22 cellular contexts compared by ENCODE assay signal in the genomic region with DNA sequence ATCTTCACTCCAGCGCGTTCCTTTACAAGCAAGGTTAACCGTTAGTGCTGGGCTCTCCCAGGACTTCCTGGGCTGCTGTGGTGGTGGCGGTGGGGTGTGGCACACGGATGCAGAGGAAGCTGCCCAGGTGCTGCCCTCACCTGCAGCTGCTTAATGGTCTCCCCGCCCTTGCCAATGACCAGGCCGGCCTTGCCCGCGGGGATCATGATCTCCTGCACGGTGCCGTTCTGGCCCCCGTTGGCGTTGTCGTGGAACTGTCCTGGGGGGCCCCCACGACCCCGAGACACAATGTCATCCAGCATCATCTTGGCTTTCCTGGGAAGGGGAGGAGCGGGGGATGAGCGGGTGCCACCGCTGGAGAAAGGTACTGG. TPM values are rescaled to one million over a fixed set of nuclear protein-coding genes. Genes with fewer than 3 reads are reported as not detected.
DNase-seq lines count a peak whose midpoint lies in the region; ATAC-seq, FAIRE-seq and TF ChIP-seq lines count a peak whose summit lies in the region.
"Had no signal": no experiment of that assay in that cellular context is flagged by ENCODE, and none has a peak within 500 bp of the region (broad histone marks: within the 10 kb centered on the region; RNA-seq: fewer than 3 reads in every experiment).

No MANE protein-coding gene starts in this region.

- no peak overlapping the region for H3K4me3 Mint-ChIP-seq in activated naive CD8-positive, alpha-beta T cell treated with anti-CD3 and anti-CD28 coated beads, Interleukin-2, amount 10 ng/mL, durations not matched to agents 7 days and 5 days
- no peak overlapping the region for H3K4me3 Mint-ChIP-seq in activated naive CD8-positive, alpha-beta T cell treated with anti-CD3 and anti-CD28 coated beads for 36 hours
- no peak overlapping the region for H3K4me3 Mint-ChIP-seq in progenitor cell of endocrine pancreas (ENCODE audit: low read depth)
- H3K4me3 Mint-ChIP-seq in WTC11, result no peak overlapping the region
- H3K4me3 Mint-ChIP-seq: CD8-positive, alpha-beta T cell had no signal

- no peak overlapping the region for H3K27ac ChIP-seq in GM12878 (ENCODE audit: control insufficient read depth, insufficient read depth)
- H3K27ac ChIP-seq: Peyer's patch had no signal

- H3K27me3 Mint-ChIP-seq in activated naive CD8-positive, alpha-beta T cell treated with anti-CD3 and anti-CD28 coated beads, Interleukin-2, amount 10 ng/mL, durations not matched to agents 7 days and 5 days, result no peaks in the 10 kb centered on the region
- no peaks in the 10 kb centered on the region for H3K27me3 Mint-ChIP-seq in activated naive CD8-positive, alpha-beta T cell treated with anti-CD3 and anti-CD28 coated beads for 36 hours
- H3K27me3 Mint-ChIP-seq in progenitor cell of endocrine pancreas, result no peaks in the 10 kb centered on the region
- H3K27me3 Mint-ChIP-seq in WTC11 (ENCODE audit: low read depth), result no peaks in the 10 kb centered on the region
- H3K27me3 Mint-ChIP-seq: IgD-negative memory B cell had no signal

- H3K4me1 Mint-ChIP-seq in activated naive CD8-positive, alpha-beta T cell treated with anti-CD3 and anti-CD28 coated beads, Interleukin-2, amount 10 ng/mL, durations not matched to agents 7 days and 5 days, result peaks cover 16% of the 10 kb centered on the region
- peaks cover 18% of the 10 kb centered on the region for H3K4me1 Mint-ChIP-seq in activated naive CD8-positive, alpha-beta T cell treated with anti-CD3 and anti-CD28 coated beads for 36 hours
- H3K4me1 Mint-ChIP-seq in progenitor cell of endocrine pancreas (ENCODE audit: low read depth), result peaks cover 16% of the 10 kb centered on the region
- H3K4me1 Mint-ChIP-seq in WTC11, result peaks cover 21% of the 10 kb centered on the region

- peak overlapping the region; percentile 32 for H3K27ac Mint-ChIP-seq in activated naive CD8-positive, alpha-beta T cell treated with anti-CD3 and anti-CD28 coated beads, Interleukin-2, amount 10 ng/mL, durations not matched to agents 7 days and 5 days
- H3K27ac Mint-ChIP-seq in activated naive CD8-positive, alpha-beta T cell treated with anti-CD3 and anti-CD28 coated beads for 36 hours, result no peak overlapping the region
- H3K27ac Mint-ChIP-seq in progenitor cell of endocrine pancreas (peak overlapping the region; percentile 68), WTC11 (no peak overlapping the region)
- H3K27ac Mint-ChIP-seq: CD8-positive, alpha-beta T cell; IgD-negative memory B cell had no signal

- no peak overlapping the region for H3K4me3 ChIP-seq in GM12878
- H3K4me3 ChIP-seq: Peyer's patch had no signal

- no peaks in the 10 kb centered on the region for H3K9me3 ChIP-seq in GM12878 (replicated peaks; ENCODE audit: control insufficient read depth, insufficient read depth, low read length)
- H3K9me3 ChIP-seq: Peyer's patch had no signal

- H3K27me3 ChIP-seq in GM12878 (replicated peaks in 1 of 2; ENCODE audit: control insufficient read depth in 2 of 2, insufficient read depth in 2 of 2, low read length in 1 of 2), result no peaks in the 10 kb centered on the region
- H3K27me3 ChIP-seq: Peyer's patch had no signal

- peaks cover 27 to 63% of the 10 kb centered on the region in 2 experiments for H3K36me3 ChIP-seq in GM12878 (ENCODE audit: control insufficient read depth in 2 of 2, insufficient read depth in 2 of 2, low read length in 1 of 2)

- no peak overlapping the region for H3K4me2 ChIP-seq in GM12878 (ENCODE audit: control insufficient read depth, insufficient read depth)

- H3K36me3 Mint-ChIP-seq in activated naive CD8-positive, alpha-beta T cell treated with anti-CD3 and anti-CD28 coated beads, Interleukin-2, amount 10 ng/mL, durations not matched to agents 7 days and 5 days, result peaks cover 16% of the 10 kb centered on the region
- peaks cover 32% of the 10 kb centered on the region for H3K36me3 Mint-ChIP-seq in activated naive CD8-positive, alpha-beta T cell treated with anti-CD3 and anti-CD28 coated beads for 36 hours
- H3K36me3 Mint-ChIP-seq in progenitor cell of endocrine pancreas (ENCODE audit: insufficient read depth) (peaks cover 16% of the 10 kb centered on the region), WTC11 (peaks cover 72% of the 10 kb centered on the region)
- H3K36me3 Mint-ChIP-seq: IgD-negative memory B cell had no signal

- in situ Hi-C loops in GM12878 (cut with MboI), result no loop called here

- no peak for FAIRE-seq in GM12878 (lab: Jason Lieb, UNC)
- FAIRE-seq: GM12892 had no signal

- CTCF ChIA-PET in GM12878 (lab: Yijun Ruan, JAX), result interaction anchor here (0.7 kb wide), 1 partner anchor 485 kb away, joined by 3 read pairs; no protein-coding TSS in a partner anchor
- CTCF ChIA-PET in WTC11 (lab: Charles Lee), result interaction anchor here (0.5 kb wide), 1 partner anchor 445 kb away, joined by 3 read pairs; no protein-coding TSS in a partner anchor

- TF ChIP-seq POLR2A in GM12878 (IDR thresholded peaks at IDR 0.05; ENCODE audit: low read depth, low read length), result 0 out of 2 replicates have a peak, but pooled peaks have one; percentile 19

- H3K9me3 Mint-ChIP-seq in activated naive CD8-positive, alpha-beta T cell treated with anti-CD3 and anti-CD28 coated beads, Interleukin-2, amount 10 ng/mL, durations not matched to agents 7 days and 5 days, result no peaks in the 10 kb centered on the region
- no peaks in the 10 kb centered on the region for H3K9me3 Mint-ChIP-seq in activated naive CD8-positive, alpha-beta T cell treated with anti-CD3 and anti-CD28 coated beads for 36 hours
- H3K9me3 Mint-ChIP-seq in progenitor cell of endocrine pancreas (ENCODE audit: low read depth), result no peaks in the 10 kb centered on the region
- no peaks in the 10 kb centered on the region for H3K9me3 Mint-ChIP-seq in WTC11
- H3K9me3 Mint-ChIP-seq: CD8-positive, alpha-beta T cell; IgD-negative memory B cell had no signal

- H4K20me1 ChIP-seq in GM12878 (ENCODE audit: control insufficient read depth, insufficient read depth), result peaks cover 24% of the 10 kb centered on the region

- peaks cover 39% of the 10 kb centered on the region for H3K79me2 ChIP-seq in GM12878 (ENCODE audit: control insufficient read depth, insufficient read depth, low read length)

- RAD21 ChIA-PET in GM12878 (lab: Charles Lee; ENCODE audit: unreplicated experiment), result no interaction called here

- BruUV-seq in GM12878 (replicated peaks; lab: Mats Ljungman, UMichigan), result no TSS peak

- H3K9ac ChIP-seq in GM12878 (ENCODE audit: control insufficient read depth, insufficient read depth, low read length), result no peak overlapping the region

- H2AFZ ChIP-seq in GM12878 (ENCODE audit: control insufficient read depth, low read depth, low read length), result no peak overlapping the region

- no peak for TF ChIP-seq RAD21 in GM12878 (IDR thresholded peaks at IDR 0.05; ENCODE audit: insufficient read depth, low read depth, low read length)

- 96% methylated on average over 18 of the region's 19 CpGs for WGBS in GM12878 (ENCODE audit: insufficient coverage, insufficient replicate concordance, low lambda C conversion rate, missing lambda C conversion rate)

- ATAC-seq in activated naive CD8-positive, alpha-beta T cell treated with anti-CD3 and anti-CD28 coated beads, Interleukin-2, amount 10 ng/mL, durations not matched to agents 7 days and 5 days (ENCODE audit: low read depth), result no peak
- ATAC-seq in GM12878 (no peak), WTC11 (no peak)
- ATAC-seq: CD8-positive, alpha-beta T cell had no signal

- intact Hi-C loops in GM12878 (cut with micrococcal nuclease; ENCODE audit: unreplicated experiment), result no loop called here

- TF ChIP-seq EP300 in GM12878 (IDR thresholded peaks at IDR 0.05; ENCODE audit: borderline replicate concordance in 1 of 2, control insufficient read depth in 1 of 2, low read depth in 2 of 2, low read length in 2 of 2), result no peak

- no peaks in the 10 kb centered on the region for H3K4me1 ChIP-seq in GM12878 (ENCODE audit: control insufficient read depth, insufficient read depth, low read length)

- DNase-seq in activated naive CD8-positive, alpha-beta T cell treated with anti-CD3 and anti-CD28 coated beads, Interleukin-2, amount 10 ng/mL, durations not matched to agents 7 days and 5 days, result no peak
- no peak for DNase-seq in activated naive CD8-positive, alpha-beta T cell treated with anti-CD3 and anti-CD28 coated beads for 36 hours
- no peak for DNase-seq in GM12878 (ENCODE audit: low read depth, low spot score)
- DNase-seq in progenitor cell of endocrine pancreas (ENCODE audit: low spot score, unreplicated experiment), result no peak
- no peak for DNase-seq in NCI-H524 (lab: John Stamatoyannopoulos, UW)
- no peak for DNase-seq in WTC11 (ENCODE audit: low spot score)
- DNase-seq: AML-193; CD8-positive, alpha-beta T cell; DND-41; GOT3; HCEC 1CT; Kasumi-1; NCI-H1694; NCI-H2081; NCI-H2171 treated with DMSO at 0.1 percent for 48 hours; NCI-H526; Peyer's patch had no signal

- SMC1A ChIA-PET in GM12878 (lab: Charles Lee; ENCODE audit: uncharacterized antibody, unreplicated experiment), result no interaction called here

- TF ChIP-seq CTCF in GM12878 (IDR thresholded peaks at IDR 0.05 in 2 of 3, conservative IDR thresholded peaks at IDR 0.05 in 1 of 3; ENCODE audit: control insufficient read depth in 2 of 3, extremely low read depth in 1 of 3, insufficient read depth in 1 of 3, low read depth in 3 of 3, low read length in 3 of 3), result no peak
- no peak for TF ChIP-seq CTCF in progenitor cell of endocrine pancreas (IDR thresholded peaks at IDR 0.05; ENCODE audit: unreplicated experiment)
- TF ChIP-seq CTCF in WTC11 (IDR thresholded peaks at IDR 0.05), result no peak

- POLR2A ChIA-PET in activated naive CD8-positive, alpha-beta T cell treated with anti-CD3 and anti-CD28 coated beads, Interleukin-2, amount 10 ng/mL, durations not matched to agents 7 days and 5 days (lab: Charles Lee), result no interaction called here
- POLR2A ChIA-PET in GM12878 (lab: Charles Lee) (no interaction called here), WTC11 (lab: Charles Lee) (interaction anchor here (0.6 kb wide), 1 partner anchor 9 kb away, joined by 3 read pairs; no protein-coding TSS in a partner anchor)

RNA-seq across cellular contexts. Expression of gene KHSRP, which starts 6.1 kb away (rescaled TPM):
- 100 to 1,000 TPM; 266 to 268 TPM for total RNA-seq in activated naive CD8-positive, alpha-beta T cell treated with anti-CD3 and anti-CD28 coated beads, Interleukin-2, amount 10 ng/mL, durations not matched to agents 7 days and 5 days
- total RNA-seq in activated naive CD8-positive, alpha-beta T cell treated with anti-CD3 and anti-CD28 coated beads for 36 hours, result 100 to 1,000 TPM; 483 to 489 TPM
- 69.0 and 80.4 TPM in 2 replicates for total RNA-seq in GM12878 (2013; cell fraction: nucleolus; rRNA removed)
- 111 and 121 TPM in 2 replicates for total RNA-seq in GM12878 (2014; rRNA removed)
- total RNA-seq in GM12878 (2014; rRNA removed; fragmentation: Illumina TruSeq; extraction: Trizol), result 71.8 and 79.8 TPM in 2 replicates
- total RNA-seq in GM12878 (2021), result 411 and 440 TPM in 2 replicates
- 115 TPM for polyA plus RNA-seq in GM12878 (2011; ENCODE audit: low read depth)
- 71.1 and 84.3 TPM in 2 replicates for polyA plus RNA-seq in GM12878 (2011; rRNA removed)
- polyA plus RNA-seq in GM12878 (2011; cell fraction: cytosol; rRNA removed), result 79.1 and 116 TPM in 2 replicates
- 175 and 222 TPM in 2 replicates for polyA plus RNA-seq in GM12878 (2011; cell fraction: nucleus; rRNA removed)
- 189 and 262 TPM in 2 replicates for polyA plus RNA-seq in GM12878 (2012)
- 118 and 142 TPM in 2 replicates for polyA plus RNA-seq in GM12878 (2014; fragmentation: Illumina TruSeq; extraction: Trizol)
- polyA plus RNA-seq in GM12878 (2014; fragmentation: Nextera tagmentation; extraction: Ambion mirVana), result 1 to 10 TPM; 4.8 to 6.4 TPM
- 229 and 318 TPM in 2 replicates for polyA plus RNA-seq in GM12878 (2014; rRNA removed)
- polyA plus RNA-seq in GM12878 (2016; fragmentation: Nextera tagmentation; extraction: Ambion mirVana), result 10 to 100 TPM; 38.5 to 40.1 TPM
- 101 and 116 TPM in 2 replicates for polyA minus RNA-seq in GM12878 (2011; rRNA and poly(A)+ RNA removed)
- polyA minus RNA-seq in GM12878 (2011; cell fraction: cytosol; rRNA and poly(A)+ RNA removed), result 104 and 123 TPM in 2 replicates
- 61.7 and 95.5 TPM in 2 replicates for polyA minus RNA-seq in GM12878 (2011; cell fraction: nucleus; rRNA and poly(A)+ RNA removed)
- total RNA-seq in progenitor cell of endocrine pancreas, result 419 and 436 TPM in 2 replicates
- total RNA-seq in WTC11 (2021), result 528 to 572 TPM (median 549 TPM) in 3 replicates

RNA-seq across cellular contexts. Expression of gene SLC25A41, which starts 15.0 kb away (rescaled TPM):
- total RNA-seq in activated naive CD8-positive, alpha-beta T cell treated with anti-CD3 and anti-CD28 coated beads, Interleukin-2, amount 10 ng/mL, durations not matched to agents 7 days and 5 days, result 1 to 10 TPM in 1 of 2 experiments, under 1 TPM in 1; 0.91 to 1.0 TPM
- total RNA-seq in activated naive CD8-positive, alpha-beta T cell treated with anti-CD3 and anti-CD28 coated beads for 36 hours, result under 1 TPM; 0.52 to 0.60 TPM
- total RNA-seq in GM12878 (2013; cell fraction: nucleolus; rRNA removed), result 0.37 and 0.75 TPM in 2 replicates
- total RNA-seq in GM12878 (2014; rRNA removed) (0.23 and 0.27 TPM in 2 replicates), GM12878 (2014; rRNA removed; fragmentation: Illumina TruSeq; extraction: Trizol) (0.49 and 0.55 TPM in 2 replicates), GM12878 (2021) (1.0 and 1.2 TPM in 2 replicates), progenitor cell of endocrine pancreas (1.4 and 1.5 TPM in 2 replicates), WTC11 (2021) (0.18 to 0.35 TPM (median 0.21 TPM) in 3 replicates)
- polyA plus RNA-seq in GM12878 (2011; ENCODE audit: low read depth), result 0.58 TPM
- polyA plus RNA-seq in GM12878 (2011; rRNA removed) (0.45 and 0.99 TPM in 2 replicates), GM12878 (2014; fragmentation: Illumina TruSeq; extraction: Trizol) (0.24 TPM in 1 of 2 replicates, not detected in the other), GM12878 (2014; fragmentation: Nextera tagmentation; extraction: Ambion mirVana) (not detected), GM12878 (2014; rRNA removed) (0.73 and 1.4 TPM in 2 replicates), GM12878 (2016; fragmentation: Nextera tagmentation; extraction: Ambion mirVana) (under 1 TPM; 0.30 to 0.37 TPM)
- 1.3 and 2.2 TPM in 2 replicates for polyA plus RNA-seq in GM12878 (2011; cell fraction: cytosol; rRNA removed)
- 3.5 and 3.9 TPM in 2 replicates for polyA plus RNA-seq in GM12878 (2011; cell fraction: nucleus; rRNA removed)
- polyA plus RNA-seq in GM12878 (2012), result 1.3 and 1.4 TPM in 2 replicates
- polyA minus RNA-seq in GM12878 (2011; rRNA and poly(A)+ RNA removed), result 0.51 and 0.62 TPM in 2 replicates
- polyA minus RNA-seq in GM12878 (2011; cell fraction: cytosol; rRNA and poly(A)+ RNA removed), result not detected in 2 replicates
- polyA minus RNA-seq in GM12878 (2011; cell fraction: nucleus; rRNA and poly(A)+ RNA removed), result 0.38 TPM in 1 of 2 replicates, not detected in the other
- total RNA-seq: CD8-positive, alpha-beta T cell; MCF 10A; OCI-LY7 had no signal
- polyA plus RNA-seq: AG04450, IgD-negative memory B cell had no signal

RNA-seq across cellular contexts. Expression of gene GTF2F1, which starts 25.6 kb away (rescaled TPM):
- 10 to 100 TPM; 67.3 to 72.8 TPM for total RNA-seq in activated naive CD8-positive, alpha-beta T cell treated with anti-CD3 and anti-CD28 coated beads, Interleukin-2, amount 10 ng/mL, durations not matched to agents 7 days and 5 days
- 10 to 100 TPM; 72.2 to 72.7 TPM for total RNA-seq in activated naive CD8-positive, alpha-beta T cell treated with anti-CD3 and anti-CD28 coated beads for 36 hours
- total RNA-seq in GM12878 (2013; cell fraction: nucleolus; rRNA removed), result 14.1 and 18.4 TPM in 2 replicates
- total RNA-seq in GM12878 (2014; rRNA removed) (42.7 and 45.0 TPM in 2 replicates), GM12878 (2014; rRNA removed; fragmentation: Illumina TruSeq; extraction: Trizol) (55.4 and 57.3 TPM in 2 replicates), GM12878 (2021) (57.8 and 61.7 TPM in 2 replicates), progenitor cell of endocrine pancreas (75.1 and 77.8 TPM in 2 replicates), WTC11 (2021) (61.5 to 62.9 TPM (median 62.4 TPM) in 3 replicates)
- 32.2 TPM for polyA plus RNA-seq in GM12878 (2011; ENCODE audit: low read depth)
- polyA plus RNA-seq in GM12878 (2011; rRNA removed) (39.6 and 50.4 TPM in 2 replicates), GM12878 (2014; fragmentation: Illumina TruSeq; extraction: Trizol) (29.6 and 53.1 TPM in 2 replicates), GM12878 (2014; fragmentation: Nextera tagmentation; extraction: Ambion mirVana) (1 to 10 TPM; 4.5 to 8.7 TPM), GM12878 (2014; rRNA removed) (55.1 and 61.3 TPM in 2 replicates), GM12878 (2016; fragmentation: Nextera tagmentation; extraction: Ambion mirVana) (10 to 100 TPM; 39.2 to 46.7 TPM)
- polyA plus RNA-seq in GM12878 (2011; cell fraction: cytosol; rRNA removed), result 65.1 and 90.7 TPM in 2 replicates
- 34.5 and 62.4 TPM in 2 replicates for polyA plus RNA-seq in GM12878 (2011; cell fraction: nucleus; rRNA removed)
- 59.6 and 77.8 TPM in 2 replicates for polyA plus RNA-seq in GM12878 (2012)
- 44.7 and 60.2 TPM in 2 replicates for polyA minus RNA-seq in GM12878 (2011; rRNA and poly(A)+ RNA removed)
- 25.7 and 26.8 TPM in 2 replicates for polyA minus RNA-seq in GM12878 (2011; cell fraction: cytosol; rRNA and poly(A)+ RNA removed)
- polyA minus RNA-seq in GM12878 (2011; cell fraction: nucleus; rRNA and poly(A)+ RNA removed), result 8.1 and 13.3 TPM in 2 replicates

RNA-seq across cellular contexts. Expression of gene SLC25A23, which starts 41.0 kb away (rescaled TPM):
- total RNA-seq in activated naive CD8-positive, alpha-beta T cell treated with anti-CD3 and anti-CD28 coated beads, Interleukin-2, amount 10 ng/mL, durations not matched to agents 7 days and 5 days, result 10 to 100 TPM; 35.5 to 38.3 TPM
- total RNA-seq in activated naive CD8-positive, alpha-beta T cell treated with anti-CD3 and anti-CD28 coated beads for 36 hours, result 10 to 100 TPM; 14.8 to 18.4 TPM
- 27.8 and 31.7 TPM in 2 replicates for total RNA-seq in GM12878 (2013; cell fraction: nucleolus; rRNA removed)
- total RNA-seq in GM12878 (2014; rRNA removed), result 51.9 and 66.4 TPM in 2 replicates
- total RNA-seq in GM12878 (2014; rRNA removed; fragmentation: Illumina TruSeq; extraction: Trizol), result 35.4 and 36.2 TPM in 2 replicates
- total RNA-seq in GM12878 (2021), result 85.8 and 97.2 TPM in 2 replicates
- 27.3 TPM for polyA plus RNA-seq in GM12878 (2011; ENCODE audit: low read depth)
- polyA plus RNA-seq in GM12878 (2011; rRNA removed), result 16.6 and 25.6 TPM in 2 replicates
- 43.6 and 47.6 TPM in 2 replicates for polyA plus RNA-seq in GM12878 (2011; cell fraction: cytosol; rRNA removed)
- polyA plus RNA-seq in GM12878 (2011; cell fraction: nucleus; rRNA removed), result 42.9 and 54.9 TPM in 2 replicates
- polyA plus RNA-seq in GM12878 (2012), result 47.9 and 65.2 TPM in 2 replicates
- polyA plus RNA-seq in GM12878 (2014; fragmentation: Illumina TruSeq; extraction: Trizol), result 60.7 and 70.2 TPM in 2 replicates
- polyA plus RNA-seq in GM12878 (2014; fragmentation: Nextera tagmentation; extraction: Ambion mirVana), result 10 to 100 TPM; 10.2 to 13.6 TPM
- polyA plus RNA-seq in GM12878 (2014; rRNA removed), result 79.5 and 83.1 TPM in 2 replicates
- 10 to 100 TPM; 42.7 to 57.4 TPM for polyA plus RNA-seq in GM12878 (2016; fragmentation: Nextera tagmentation; extraction: Ambion mirVana)
- polyA minus RNA-seq in GM12878 (2011; rRNA and poly(A)+ RNA removed), result 25.0 and 39.9 TPM in 2 replicates
- 29.4 and 41.7 TPM in 2 replicates for polyA minus RNA-seq in GM12878 (2011; cell fraction: cytosol; rRNA and poly(A)+ RNA removed)
- polyA minus RNA-seq in GM12878 (2011; cell fraction: nucleus; rRNA and poly(A)+ RNA removed), result 14.1 and 15.5 TPM in 2 replicates
- 75.2 and 76.2 TPM in 2 replicates for total RNA-seq in progenitor cell of endocrine pancreas
- 63.6 to 69.1 TPM (median 63.7 TPM) in 3 replicates for total RNA-seq in WTC11 (2021)

RNA-seq across cellular contexts. Expression of gene PSPN, which starts 42.8 kb away (rescaled TPM):
- total RNA-seq in activated naive CD8-positive, alpha-beta T cell treated with anti-CD3 and anti-CD28 coated beads, Interleukin-2, amount 10 ng/mL, durations not matched to agents 7 days and 5 days, result 1 to 10 TPM; 2.4 to 2.7 TPM
- 1 to 10 TPM in 1 of 2 experiments, under 1 TPM in 1; 0.92 to 1.2 TPM for total RNA-seq in activated naive CD8-positive, alpha-beta T cell treated with anti-CD3 and anti-CD28 coated beads for 36 hours
- total RNA-seq in GM12878 (2013; cell fraction: nucleolus; rRNA removed), result 3.3 and 4.4 TPM in 2 replicates
- total RNA-seq in GM12878 (2014; rRNA removed) (0.79 and 1.0 TPM in 2 replicates), GM12878 (2014; rRNA removed; fragmentation: Illumina TruSeq; extraction: Trizol) (0.67 and 0.83 TPM in 2 replicates), GM12878 (2021) (1.1 and 1.2 TPM in 2 replicates), progenitor cell of endocrine pancreas (4.3 TPM in 2 replicates), WTC11 (2021) (1.9 to 3.5 TPM (median 2.9 TPM) in 3 replicates)
- polyA plus RNA-seq in GM12878 (2011; ENCODE audit: low read depth), result 0.71 TPM
- polyA plus RNA-seq in GM12878 (2011; rRNA removed) (0.50 and 0.84 TPM in 2 replicates), GM12878 (2014; fragmentation: Illumina TruSeq; extraction: Trizol) (0.41 and 0.65 TPM in 2 replicates), GM12878 (2014; fragmentation: Nextera tagmentation; extraction: Ambion mirVana) (under 1 TPM; 0.27 to 0.47 TPM), GM12878 (2014; rRNA removed) (0.58 and 0.81 TPM in 2 replicates), GM12878 (2016; fragmentation: Nextera tagmentation; extraction: Ambion mirVana) (1 to 10 TPM in 1 of 2 experiments, under 1 TPM in 1; 0.57 to 1.2 TPM)
- polyA plus RNA-seq in GM12878 (2011; cell fraction: cytosol; rRNA removed), result 0.93 and 0.95 TPM in 2 replicates
- polyA plus RNA-seq in GM12878 (2011; cell fraction: nucleus; rRNA removed), result 1.2 and 1.7 TPM in 2 replicates
- polyA plus RNA-seq in GM12878 (2012), result 0.77 and 0.84 TPM in 2 replicates
- polyA minus RNA-seq in GM12878 (2011; rRNA and poly(A)+ RNA removed), result 1.0 and 1.5 TPM in 2 replicates
- 0.53 and 1.2 TPM in 2 replicates for polyA minus RNA-seq in GM12878 (2011; cell fraction: cytosol; rRNA and poly(A)+ RNA removed)
- polyA minus RNA-seq in GM12878 (2011; cell fraction: nucleus; rRNA and poly(A)+ RNA removed), result 0.60 and 1.1 TPM in 2 replicates

Comparison
In these comparisons a context has a peak if more than half of its experiments do, and no peak if none do; other contexts are left out.
1. H3K27ac Mint-ChIP-seq: peak in activated naive CD8-positive, alpha-beta T cell treated with anti-CD3 and anti-CD28 coated beads, Interleukin-2, amount 10 ng/mL, durations not matched to agents 7 days and 5 days (single experiment) and progenitor cell of endocrine pancreas (single experiment); none in activated naive CD8-positive, alpha-beta T cell treated with anti-CD3 and anti-CD28 coated beads for 36 hours (single experiment) and WTC11 (single experiment).